26 cellular contexts compared by ENCODE assay signal in the genomic region with DNA sequence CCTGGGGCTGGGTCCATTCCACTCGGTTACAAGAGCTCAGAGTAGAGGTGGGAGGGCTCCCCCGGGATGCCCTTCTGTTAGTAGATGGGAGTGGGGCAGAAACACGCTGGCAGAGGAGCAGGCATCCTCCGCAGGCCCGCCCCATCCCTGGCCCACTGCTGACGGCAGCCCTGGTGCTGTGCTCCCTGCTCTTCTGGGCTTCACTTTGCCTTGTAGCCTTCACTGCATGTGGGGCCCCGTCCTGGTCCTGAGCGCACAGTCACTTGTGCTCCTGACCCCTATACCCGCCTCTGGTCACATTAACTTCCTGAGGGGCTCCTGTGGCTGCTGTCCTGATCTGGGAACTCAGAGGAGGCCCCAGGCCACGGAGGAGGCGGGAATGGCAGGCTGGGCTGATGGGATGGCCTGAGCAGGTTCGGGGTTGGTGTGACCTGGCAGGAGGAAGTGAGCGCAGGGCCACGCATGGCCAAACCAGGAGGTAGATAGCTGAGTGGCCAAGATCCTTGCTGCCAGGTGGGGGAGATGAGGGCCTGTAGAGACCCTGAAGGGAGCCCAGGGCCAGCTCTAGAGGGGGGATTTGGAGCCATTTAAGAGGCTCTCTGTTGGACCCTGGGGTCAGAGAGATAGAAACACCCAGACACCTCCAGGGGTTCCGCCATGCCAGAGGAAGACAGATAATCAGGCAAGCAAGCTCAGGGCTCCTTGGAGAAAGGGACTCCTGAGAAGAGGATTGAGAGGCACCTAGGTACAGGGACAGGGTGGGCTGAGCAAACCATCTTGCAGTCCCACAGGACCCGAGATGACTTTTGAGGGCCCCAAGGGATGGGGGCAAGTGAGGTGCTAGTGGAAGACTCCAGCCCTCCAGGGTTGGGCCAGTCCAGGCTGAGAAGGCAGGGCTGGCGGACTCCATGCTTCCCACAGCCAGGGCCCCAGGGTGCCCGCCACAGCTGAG.
"Had no signal": no experiment of that assay in that cellular context is flagged by ENCODE, and none has a peak within 500 bp of the region (broad histone marks: within the 10 kb centered on the region; RNA-seq: fewer than 3 reads in every experiment).

No MANE protein-coding gene starts in this region.

- H3K4me3 Mint-ChIP-seq: activated CD8-positive, alpha-beta T cell treated with anti-CD3 and anti-CD28 coated beads for 36 hours; activated naive CD4-positive, alpha-beta T cell treated with anti-CD3 and anti-CD28 coated beads, Interleukin-2, amount 50 U/mL, for 24 hours; activated naive CD8-positive, alpha-beta T cell treated with anti-CD3 and anti-CD28 coated beads, Interleukin-2, amount 10 ng/mL, durations not matched to agents 7 days and 5 days; activated T-cell treated with anti-CD3 and anti-CD28 coated beads, Interleukin-2, amount 50 U/mL, for 72 hours; activated T-helper 17 cell treated with anti-CD3 and anti-CD28 coated beads, Interleukin-2, amount 50 U/mL, for 72 hours had no signal

- H3K4me1 Mint-ChIP-seq: activated naive CD4-positive, alpha-beta T cell treated with anti-CD3 and anti-CD28 coated beads, Interleukin-2, amount 50 U/mL, for 24 hours; activated naive CD8-positive, alpha-beta T cell treated with anti-CD3 and anti-CD28 coated beads, Interleukin-2, amount 10 ng/mL, durations not matched to agents 7 days and 5 days; activated T-helper 17 cell treated with anti-CD3 and anti-CD28 coated beads, Interleukin-2, amount 50 U/mL, for 72 hours had no signal

- H3K4me3 ChIP-seq: ascending aorta, cardiac muscle cell, K562, SJCRH30, SK-N-MC had no signal

- H3K9me3 ChIP-seq: ascending aorta, SJCRH30 had no signal

- ATAC-seq: activated CD8-positive, alpha-beta T cell treated with anti-CD3 and anti-CD28 coated beads for 36 hours; activated T-cell treated with anti-CD3 and anti-CD28 coated beads, Interleukin-2, amount 50 U/mL, for 72 hours; activated T-helper 17 cell treated with anti-CD3 and anti-CD28 coated beads, Interleukin-2, amount 50 U/mL, for 72 hours; K562; Panc1 had no signal

- H3K27ac ChIP-seq: ascending aorta, cardiac muscle cell, SJCRH30, SK-N-MC, WERI-Rb-1 had no signal

- H3K4me1 ChIP-seq: ascending aorta, SJCRH30 had no signal

- H3K27me3 ChIP-seq: ascending aorta, cardiac muscle cell, SJCRH30 had no signal

- H3K36me3 ChIP-seq: ascending aorta, cardiac muscle cell, SJCRH30, WERI-Rb-1 had no signal

- H3K27me3 Mint-ChIP-seq: activated CD8-positive, alpha-beta T cell treated with anti-CD3 and anti-CD28 coated beads for 36 hours; activated naive CD4-positive, alpha-beta T cell treated with anti-CD3 and anti-CD28 coated beads, Interleukin-2, amount 50 U/mL, for 24 hours; activated naive CD8-positive, alpha-beta T cell treated with anti-CD3 and anti-CD28 coated beads, Interleukin-2, amount 10 ng/mL, durations not matched to agents 7 days and 5 days had no signal

- H3K9me3 Mint-ChIP-seq: activated CD8-positive, alpha-beta T cell treated with anti-CD3 and anti-CD28 coated beads for 36 hours; activated naive CD4-positive, alpha-beta T cell treated with anti-CD3 and anti-CD28 coated beads, Interleukin-2, amount 50 U/mL, for 24 hours; activated naive CD8-positive, alpha-beta T cell treated with anti-CD3 and anti-CD28 coated beads, Interleukin-2, amount 10 ng/mL, durations not matched to agents 7 days and 5 days; activated T-cell treated with anti-CD3 and anti-CD28 coated beads, Interleukin-2, amount 50 U/mL, for 72 hours; activated T-helper 17 cell treated with anti-CD3 and anti-CD28 coated beads, Interleukin-2, amount 50 U/mL, for 72 hours had no signal

- DNase-seq: activated CD4-positive, alpha-beta T cell treated with anti-CD3 and anti-CD28 coated beads for 1 hour; activated CD4-positive, alpha-beta T cell treated with anti-CD3 and anti-CD28 coated beads for 48 hours; activated CD4-positive, CD25-positive, alpha-beta regulatory T cell; activated CD8-positive, alpha-beta T cell treated with anti-CD3 and anti-CD28 coated beads for 36 hours; activated gamma-delta T cell; activated naive CD4-positive, alpha-beta T cell treated with Interleukin-2 at 50 U/mL for 16 hours; activated naive CD8-positive, alpha-beta T cell treated with anti-CD3 and anti-CD28 coated beads, Interleukin-2, amount 10 ng/mL, durations not matched to agents 7 days and 5 days; activated T-cell treated with anti-CD3 and anti-CD28 coated beads, Interleukin-2, amount 50 U/mL, for 1 hour; activated T-cell treated with anti-CD3 and anti-CD28 coated beads, Interleukin-2, amount 50 U/mL, for 72 hours; NCI-H1105; NCI-H1417 treated with DMSO at 0.1 percent for 48 hours; NCI-H187 treated with DMSO at 0.1 percent for 48 hours; NCI-H2081; NCI-H226; NCI-H446 treated with DMSO at 0.1 percent for 48 hours; SHP77; SJCRH30; T1000; WERI-Rb-1 had no signal

- H3K27ac Mint-ChIP-seq: activated CD8-positive, alpha-beta T cell treated with anti-CD3 and anti-CD28 coated beads for 36 hours; activated naive CD4-positive, alpha-beta T cell treated with anti-CD3 and anti-CD28 coated beads, Interleukin-2, amount 50 U/mL, for 24 hours; activated naive CD8-positive, alpha-beta T cell treated with anti-CD3 and anti-CD28 coated beads, Interleukin-2, amount 10 ng/mL, durations not matched to agents 7 days and 5 days; activated T-cell treated with anti-CD3 and anti-CD28 coated beads, Interleukin-2, amount 50 U/mL, for 72 hours; activated T-helper 17 cell treated with anti-CD3 and anti-CD28 coated beads, Interleukin-2, amount 50 U/mL, for 72 hours had no signal

- H3K36me3 Mint-ChIP-seq: activated naive CD4-positive, alpha-beta T cell treated with anti-CD3 and anti-CD28 coated beads, Interleukin-2, amount 50 U/mL, for 24 hours; activated naive CD8-positive, alpha-beta T cell treated with anti-CD3 and anti-CD28 coated beads, Interleukin-2, amount 10 ng/mL, durations not matched to agents 7 days and 5 days had no signal
